20 cellular contexts compared by ENCODE assay signal in the genomic region with DNA sequence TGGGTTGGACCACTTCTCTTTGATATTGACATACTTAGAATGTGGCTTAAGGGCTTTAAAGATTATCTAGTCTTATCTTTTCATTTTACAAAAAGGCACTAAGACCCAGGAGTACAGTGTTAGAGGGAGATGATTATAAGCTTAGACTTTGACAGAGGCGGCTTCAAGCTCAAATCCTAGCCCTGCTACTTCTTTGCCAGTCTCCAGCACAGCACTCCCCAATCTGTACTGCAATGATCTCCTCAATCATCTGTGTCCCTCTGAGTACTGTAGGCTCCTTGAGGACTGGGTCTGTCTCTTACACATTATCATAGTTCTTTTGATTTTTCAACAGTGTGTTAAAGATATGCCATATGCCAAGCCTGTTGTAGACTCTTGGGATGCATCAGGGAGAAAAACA.
"Had no signal": no experiment of that assay in that cellular context is flagged by ENCODE, and none has a peak within 500 bp of the region (broad histone marks: within the 10 kb centered on the region; RNA-seq: fewer than 3 reads in every experiment).

No MANE protein-coding gene starts in this region.

- H3K9me3 ChIP-seq: SJSA1 had no signal

- H3K4me3 ChIP-seq: SJSA1, SK-N-MC had no signal

- H3K36me3 ChIP-seq: SJSA1 had no signal

- H3K27ac ChIP-seq: HL-60, SJSA1, SK-N-MC had no signal

- H3K27me3 ChIP-seq: SJSA1 had no signal

- DNase-seq: KBM-7, MV-4-11, NCI-H1048, NCI-H1105, NCI-H1417, NCI-H1436 treated with DMSO at 0.1 percent for 48 hours, NCI-H1694, NCI-H187 treated with DMSO at 0.1 percent for 48 hours, NCI-H2029 treated with DMSO at 0.1 percent for 48 hours, NCI-H2171 treated with DMSO at 0.1 percent for 48 hours, NCI-H345, NCI-H446 treated with DMSO at 0.1 percent for 48 hours, NCI-H510A treated with DMSO at 0.1 percent for 48 hours, NCI-H526, Right ventricle myocardium superior, RPMI8226, SIG-M5 had no signal
